In the genomic region with DNA sequence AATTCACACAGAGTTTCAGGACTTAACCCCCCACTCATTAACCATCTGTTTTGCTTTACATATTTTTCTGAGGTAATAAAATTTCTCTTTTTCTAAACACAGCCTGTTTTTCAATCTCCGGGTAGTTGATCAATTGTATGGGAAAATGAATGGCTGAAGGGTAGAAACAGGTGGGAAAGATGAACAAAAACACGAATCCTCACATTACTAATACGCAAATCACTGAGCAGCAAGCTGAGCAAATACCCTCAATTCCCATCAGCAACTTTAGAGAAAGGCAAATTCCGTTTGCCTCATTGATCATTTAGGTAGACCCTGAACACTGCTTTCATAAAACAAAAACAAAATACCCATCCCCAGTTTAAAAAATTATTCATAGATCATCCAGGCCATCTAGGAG, we compare ENCODE assay signal across 20 cellular contexts. TPM values are rescaled to one million over a fixed set of nuclear protein-coding genes. Genes with fewer than 3 reads are reported as not detected.
DNase-seq lines count a peak whose midpoint lies in the region; ATAC-seq, FAIRE-seq and TF ChIP-seq lines count a peak whose summit lies in the region.
"Had no signal": no experiment of that assay in that cellular context is flagged by ENCODE, and none has a peak within 500 bp of the region (broad histone marks: within the 10 kb centered on the region; RNA-seq: fewer than 3 reads in every experiment).

No MANE protein-coding gene starts in this region.

- peak overlapping the region in 3 of 4 donors; percentile 13 to 96 (median 35) for H3K4me3 Mint-ChIP-seq in CD4-positive, CD25-positive, alpha-beta regulatory T cell
- no peak overlapping the region for H3K4me3 Mint-ChIP-seq in activated naive CD8-positive, alpha-beta T cell treated with anti-CD3 and anti-CD28 coated beads, Interleukin-2, amount 50 U/mL, for 24 hours
- no peak overlapping the region for H3K4me3 Mint-ChIP-seq in Caco-2 (ENCODE audit: unreplicated experiment)

- intact Hi-C loops in heart left ventricle (cut with DNase I), result loop anchor here in 3 of 10 donors (5.0 to 10.0 kb wide), 3 partner anchors 261 to 704 kb away; partner anchors contain the start of genes AK3 (in 1 of the 3) and INSL6 (in 1 of the 3)
- intact Hi-C loops in Caco-2 (cut with micrococcal nuclease; ENCODE audit: unreplicated experiment), result loop anchor here (10.0 kb wide), 1 partner anchor 184 kb away; no protein-coding TSS in a partner anchor

- TF ChIP-seq EP300 in A549 (IDR thresholded peaks at IDR 0.05), result no peak

- H3K36me3 ChIP-seq in CD4-positive, CD25-positive, alpha-beta regulatory T cell (ENCODE audit: control insufficient read depth, insufficient read depth, low read length), result no peaks in the 10 kb centered on the region
- H3K36me3 ChIP-seq in OCI-LY3 (replicated peaks; ENCODE audit: low read depth, low read length) (no peaks in the 10 kb centered on the region), heart left ventricle (no peaks in the 10 kb centered on the region), Caco-2 (ENCODE audit: control insufficient read depth, insufficient read depth, low read length) (no peaks in the 10 kb centered on the region)
- H3K36me3 ChIP-seq: cardiac muscle cell, stomach, upper lobe of left lung had no signal

- CTCF ChIA-PET in A549 (lab: Yijun Ruan, JAX), result interaction anchor here (0.7 to 5.5 kb wide), 7 partner anchors 9 to 689 kb away, joined by 3 to 96 read pairs (median 7); partner anchors contain the start of gene INSL6
- CTCF ChIA-PET in Caco-2 (lab: Charles Lee), result no interaction called here

- TF ChIP-seq POLR2A in A549 (IDR thresholded peaks at IDR 0.05; ENCODE audit: low read length), result no peak
- TF ChIP-seq POLR2A in heart left ventricle (IDR thresholded peaks at IDR 0.05), result no peak

- H3K9me3 ChIP-seq in A549 (no peaks in the 10 kb centered on the region), OCI-LY3 (ENCODE audit: insufficient read depth, low read length) (no peaks in the 10 kb centered on the region), heart left ventricle (no peaks in the 10 kb centered on the region), Caco-2 (no peaks in the 10 kb centered on the region)
- H3K9me3 ChIP-seq in CD4-positive, CD25-positive, alpha-beta regulatory T cell (ENCODE audit: control insufficient read depth in 2 of 2, low read length in 2 of 2), result no peaks in the 10 kb centered on the region
- H3K9me3 ChIP-seq: stomach, upper lobe of left lung had no signal

- peaks cover 10 to 37% (median 23%) of the 10 kb centered on the region in 4 donors for H3K4me1 Mint-ChIP-seq in CD4-positive, CD25-positive, alpha-beta regulatory T cell
- peaks cover 76% of the 10 kb centered on the region for H3K4me1 Mint-ChIP-seq in activated naive CD8-positive, alpha-beta T cell treated with anti-CD3 and anti-CD28 coated beads, Interleukin-2, amount 50 U/mL, for 24 hours
- H3K4me1 Mint-ChIP-seq in Caco-2 (ENCODE audit: low read depth, unreplicated experiment), result peaks cover 7% of the 10 kb centered on the region

- no peak for TF ChIP-seq RAD21 in A549 (conservative IDR thresholded peaks at IDR 0.05 in 1 of 2, IDR thresholded peaks at IDR 0.05 in 1 of 2)

- H4K20me1 ChIP-seq in OCI-LY3 (ENCODE audit: insufficient read depth, low read length), result no peaks in the 10 kb centered on the region

- H3K9ac ChIP-seq in OCI-LY3 (ENCODE audit: low read length), result 0 out of 2 replicates have a peak overlapping the region, but pooled peaks have one; percentile 70

- no peak for TF ChIP-seq CTCF in A549 (IDR thresholded peaks at IDR 0.05)
- no peak for TF ChIP-seq CTCF in OCI-LY3 (IDR thresholded peaks at IDR 0.05; ENCODE audit: low read depth, low read length)
- TF ChIP-seq CTCF in heart left ventricle (IDR thresholded peaks at IDR 0.05), result no peak
- TF ChIP-seq CTCF in Caco-2 (IDR thresholded peaks at IDR 0.05; ENCODE audit: insufficient read depth in 1 of 2, low read depth in 1 of 2, low read length in 1 of 2, severe bottlenecking in 1 of 2, unreplicated experiment in 1 of 2), result no peak

- peaks cover 33% of the 10 kb centered on the region for H3K4me1 ChIP-seq in A549
- peaks cover 14% of the 10 kb centered on the region for H3K4me1 ChIP-seq in CD4-positive, CD25-positive, alpha-beta regulatory T cell (ENCODE audit: control insufficient read depth, insufficient read depth, low read length, poor library complexity, severe bottlenecking)
- H3K4me1 ChIP-seq in OCI-LY3 (ENCODE audit: low read length), result peaks cover 68% of the 10 kb centered on the region
- peaks cover 0 to 67% (median 16%) of the 10 kb centered on the region in 12 donors for H3K4me1 ChIP-seq in heart left ventricle
- no peaks in the 10 kb centered on the region for H3K4me1 ChIP-seq in Caco-2

- FAIRE-seq in A549 (lab: Jason Lieb, UNC), result no peak
- FAIRE-seq: HepG2 had no signal

- POLR2A ChIA-PET in A549 (lab: Yijun Ruan, JAX), result no interaction called here
- POLR2A ChIA-PET in Caco-2 (lab: Charles Lee), result no interaction called here

- no TSS peak for BruUV-seq in Caco-2 (replicated peaks; lab: Mats Ljungman, UMichigan)

- peak overlapping the region; percentile 88; the same call in 2 of the 3 replicates for H3K4me2 ChIP-seq in A549
- H3K4me2 ChIP-seq in OCI-LY3 (ENCODE audit: low read length), result peak overlapping the region; percentile 82
- H3K4me2 ChIP-seq: hepatocyte had no signal

- ATAC-seq in A549 (no peak), heart left ventricle (no peak)
- ATAC-seq in CD4-positive, CD25-positive, alpha-beta regulatory T cell (ENCODE audit: low read depth in 2 of 2), result no peak
- ATAC-seq in activated naive CD8-positive, alpha-beta T cell treated with anti-CD3 and anti-CD28 coated beads, Interleukin-2, amount 50 U/mL, for 24 hours, result no peak
- ATAC-seq: HepG2 had no signal

- peaks cover 16% of the 10 kb centered on the region; the same call in 1 of the 2 replicates for H3K79me2 ChIP-seq in OCI-LY3 (ENCODE audit: low read length)
- H3K79me2 ChIP-seq: hepatocyte had no signal

- WGBS in A549 (ENCODE audit: missing lambda C conversion rate), result 72% methylated on average over 4 of the region's 4 CpGs
- 94 to 98% (median 97%) methylated on average over 4 of the region's 4 CpGs for WGBS in heart left ventricle, 4 donors

- H2AFZ ChIP-seq in OCI-LY3 (ENCODE audit: low read depth, low read length), result no peak overlapping the region
- H2AFZ ChIP-seq: hepatocyte had no signal

- H3K27ac ChIP-seq in A549 (no peak overlapping the region), OCI-LY3 (ENCODE audit: low read length) (peak overlapping the region; percentile 82), heart left ventricle (peak overlapping the region in 1 of 12 donors; percentile 97)
- H3K27ac ChIP-seq in CD4-positive, CD25-positive, alpha-beta regulatory T cell (ENCODE audit: insufficient read depth, low read length, poor library complexity, severe bottlenecking), result no peak overlapping the region
- H3K27ac ChIP-seq: cardiac muscle cell, hepatocyte had no signal

- DNase-seq in A549 (ENCODE audit: low read depth in 1 of 2, low spot score in 1 of 2) (no peak), heart left ventricle (no peak), Caco-2 (no peak), NOMO-1 (lab: John Stamatoyannopoulos, UW; ENCODE audit: unreplicated experiment in 2 of 2) (no peak)
- DNase-seq in CD4-positive, CD25-positive, alpha-beta regulatory T cell, result no peak
- DNase-seq in activated naive CD8-positive, alpha-beta T cell treated with anti-CD3 and anti-CD28 coated beads, Interleukin-2, amount 50 U/mL, for 24 hours, result no peak
- DNase-seq: Calu3, HFFc6, NCI-H1417, NCI-H524, SHP77 treated with DMSO at 0.1 percent for 48 hours, stomach, T-helper 2 cell, upper lobe of left lung had no signal

- H3K27me3 Mint-ChIP-seq in CD4-positive, CD25-positive, alpha-beta regulatory T cell, result no peaks in the 10 kb centered on the region
- H3K27me3 Mint-ChIP-seq in activated naive CD8-positive, alpha-beta T cell treated with anti-CD3 and anti-CD28 coated beads, Interleukin-2, amount 50 U/mL, for 24 hours, result no peaks in the 10 kb centered on the region
- H3K27me3 Mint-ChIP-seq in Caco-2 (ENCODE audit: insufficient read depth, unreplicated experiment), result peaks cover 3% of the 10 kb centered on the region
- H3K27me3 Mint-ChIP-seq: dendritic cell treated with granulocyte-macrophage colony-stimulating factor and Interleukin-4, amounts not matched to agents 40 ng/mL and 50 ng/mL, for 4 days had no signal

- no peaks in the 10 kb centered on the region for H3K36me3 Mint-ChIP-seq in CD4-positive, CD25-positive, alpha-beta regulatory T cell
- H3K36me3 Mint-ChIP-seq in activated naive CD8-positive, alpha-beta T cell treated with anti-CD3 and anti-CD28 coated beads, Interleukin-2, amount 50 U/mL, for 24 hours (ENCODE audit: low read depth), result peaks cover 13% of the 10 kb centered on the region
- peaks cover 6% of the 10 kb centered on the region for H3K36me3 Mint-ChIP-seq in Caco-2 (ENCODE audit: insufficient read depth, unreplicated experiment)

- H3K27ac Mint-ChIP-seq in CD4-positive, CD25-positive, alpha-beta regulatory T cell, result peak overlapping the region in 1 of 3 donors; percentile 93
- peak overlapping the region; percentile 92 for H3K27ac Mint-ChIP-seq in activated naive CD8-positive, alpha-beta T cell treated with anti-CD3 and anti-CD28 coated beads, Interleukin-2, amount 50 U/mL, for 24 hours
- no peak overlapping the region for H3K27ac Mint-ChIP-seq in Caco-2 (ENCODE audit: unreplicated experiment)

- H3K27me3 ChIP-seq in CD4-positive, CD25-positive, alpha-beta regulatory T cell (ENCODE audit: control insufficient read depth, insufficient read depth, low read length), result no peaks in the 10 kb centered on the region
- no peaks in the 10 kb centered on the region for H3K27me3 ChIP-seq in OCI-LY3 (ENCODE audit: low read depth, low read length)
- no peaks in the 10 kb centered on the region for H3K27me3 ChIP-seq in heart left ventricle
- H3K27me3 ChIP-seq in Caco-2 (replicated peaks; ENCODE audit: control insufficient read depth, insufficient read depth, low read length), result no peaks in the 10 kb centered on the region
- H3K27me3 ChIP-seq: hepatocyte, stomach, upper lobe of left lung had no signal

- H3K9me3 Mint-ChIP-seq in CD4-positive, CD25-positive, alpha-beta regulatory T cell, result peaks cover 0 to 4% (median 0%) of the 10 kb centered on the region in 7 donors
- peaks cover 8% of the 10 kb centered on the region for H3K9me3 Mint-ChIP-seq in activated naive CD8-positive, alpha-beta T cell treated with anti-CD3 and anti-CD28 coated beads, Interleukin-2, amount 50 U/mL, for 24 hours
- no peaks in the 10 kb centered on the region for H3K9me3 Mint-ChIP-seq in Caco-2 (ENCODE audit: unreplicated experiment)
- H3K9me3 Mint-ChIP-seq: dendritic cell treated with granulocyte-macrophage colony-stimulating factor and Interleukin-4, amounts not matched to agents 40 ng/mL and 50 ng/mL, for 4 days; HFFc6 had no signal

- no peak overlapping the region for H3K4me3 ChIP-seq in A549
- H3K4me3 ChIP-seq in CD4-positive, CD25-positive, alpha-beta regulatory T cell (ENCODE audit: low read depth, low read length), result no peak overlapping the region
- H3K4me3 ChIP-seq in OCI-LY3 (ENCODE audit: low read length), result peak overlapping the region; percentile 27
- no peak overlapping the region for H3K4me3 ChIP-seq in heart left ventricle
- no peak overlapping the region for H3K4me3 ChIP-seq in Caco-2 (ENCODE audit: low read depth, low read length)
- H3K4me3 ChIP-seq: cardiac muscle cell, hepatocyte, skin epidermis, stomach, upper lobe of left lung had no signal

RNA-seq across cellular contexts. Expression of gene CD274, which starts 1.9 kb away (rescaled TPM):
- polyA plus RNA-seq in A549 (2011; rRNA removed), result 6.4 and 6.8 TPM in 2 replicates
- polyA plus RNA-seq in A549 (2012; cell fraction: cytosol; rRNA removed), result 1.9 and 2.0 TPM in 2 replicates
- 2.4 and 4.4 TPM in 2 replicates for polyA plus RNA-seq in A549 (2012; cell fraction: nucleus; rRNA removed)
- polyA plus RNA-seq in A549 (2017; fragmentation: RNase III; extraction: RNeasy Plus Mini Kit Qiagen cat#74134 plus additional on column Dnase treatment), result 3.0 to 3.4 TPM (median 3.2 TPM) in 3 replicates
- 3.9 and 4.0 TPM in 2 replicates for polyA minus RNA-seq in A549 (2011; rRNA and poly(A)+ RNA removed)
- total RNA-seq in CD4-positive, CD25-positive, alpha-beta regulatory T cell, result 7.0 TPM
- polyA plus RNA-seq in CD4-positive, CD25-positive, alpha-beta regulatory T cell, result 1 to 10 TPM in 3 of 4 donors, under 1 TPM in 1; 0.72 to 3.6 (median 1.6) TPM
- 10 to 100 TPM; 11.6 to 54.4 (median 15.7) TPM for total RNA-seq in heart left ventricle
- polyA plus RNA-seq in heart left ventricle, result 10 to 100 TPM in 1 of 2 donors, 1 to 10 TPM in 1; 3.5 to 50.1 TPM
- total RNA-seq in Caco-2 (2022), result 0.67 TPM in 1 of 2 replicates, not detected in the other
- total RNA-seq: cardiac muscle cell had no signal
- polyA plus RNA-seq: cardiac muscle cell, hepatocyte had no signal

RNA-seq across cellular contexts. Expression of gene PLGRKT, which starts 10.7 kb away (rescaled TPM):
- polyA plus RNA-seq in A549 (2011; rRNA removed) (22.4 and 37.7 TPM in 2 replicates), A549 (2017; fragmentation: RNase III; extraction: RNeasy Plus Mini Kit Qiagen cat#74134 plus additional on column Dnase treatment) (24.3 to 26.8 TPM (median 25.1 TPM) in 3 replicates), heart left ventricle (10 to 100 TPM; 26.1 to 32.7 TPM)
- 8.7 and 9.4 TPM in 2 replicates for polyA plus RNA-seq in A549 (2012; cell fraction: cytosol; rRNA removed)
- polyA plus RNA-seq in A549 (2012; cell fraction: nucleus; rRNA removed), result 2.1 and 2.5 TPM in 2 replicates
- polyA minus RNA-seq in A549 (2011; rRNA and poly(A)+ RNA removed), result 5.5 and 6.2 TPM in 2 replicates
- total RNA-seq in CD4-positive, CD25-positive, alpha-beta regulatory T cell, result 16.4 TPM
- polyA plus RNA-seq in CD4-positive, CD25-positive, alpha-beta regulatory T cell, result 10 to 100 TPM; 46.0 to 81.8 (median 53.2) TPM
- total RNA-seq in heart left ventricle (10 to 100 TPM; 20.8 to 37.2 (median 31.0) TPM), Caco-2 (2022) (5.0 and 7.0 TPM in 2 replicates)

Comparison
In these comparisons a context has a peak if more than half of its experiments do, and no peak if none do; other contexts are left out.
1. H3K4me3 Mint-ChIP-seq: peak in CD4-positive, CD25-positive, alpha-beta regulatory T cell (3 of 4); none in activated naive CD8-positive, alpha-beta T cell treated with anti-CD3 and anti-CD28 coated beads, Interleukin-2, amount 50 U/mL, for 24 hours (single experiment) and Caco-2 (single experiment).